Comparison of ENCODE assay signal across 1 cellular context in the genomic region with DNA sequence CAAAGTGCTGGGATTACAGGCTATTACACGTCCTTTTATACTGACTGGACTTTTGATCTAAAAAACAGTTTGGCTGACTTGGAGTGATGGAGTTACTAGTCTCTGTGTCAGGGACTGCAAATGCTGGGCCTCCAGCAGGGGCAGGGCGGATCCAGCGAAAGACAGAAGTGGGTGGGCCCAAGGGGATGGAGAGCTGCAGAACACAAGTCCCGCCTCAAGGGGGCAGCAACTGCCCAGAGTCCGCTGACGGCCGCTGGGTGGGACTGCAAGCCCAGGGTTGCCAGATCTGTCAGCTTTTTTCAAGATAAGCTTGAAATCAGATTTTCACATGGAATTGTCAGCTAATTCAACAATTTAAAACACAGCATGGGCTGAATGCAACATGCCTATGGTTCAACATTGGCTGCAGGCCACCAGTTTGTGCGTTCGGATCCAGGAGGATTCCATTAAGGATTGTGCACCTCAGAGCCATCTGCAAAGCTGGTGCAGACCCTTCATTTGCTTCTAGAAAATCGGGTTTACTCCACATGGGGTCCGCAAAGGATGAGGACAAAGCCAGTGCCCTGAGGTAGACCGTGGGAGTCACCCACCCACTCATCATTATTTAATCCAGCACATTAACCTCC.
A peak's percentile ranks its signal among the peaks of the same experiment; 100 is the strongest.
TF ChIP-seq lines count a peak whose summit lies in the region.

No MANE protein-coding gene starts in this region.

TF ChIP-seq in H1, 55 proteins besides CTCF, POLR2A, EP300 and RAD21:
- TF ChIP-seq, protein P1, sequence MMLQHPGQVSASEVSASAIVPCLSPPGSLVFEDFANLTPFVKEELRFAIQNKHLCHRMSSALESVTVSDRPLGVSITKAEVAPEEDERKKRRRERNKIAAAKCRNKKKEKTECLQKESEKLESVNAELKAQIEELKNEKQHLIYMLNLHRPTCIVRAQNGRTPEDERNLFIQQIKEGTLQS (IDR thresholded peaks at IDR 0.05; ENCODE audit: insufficient read depth, low read depth, low read length): no peak
- TF ChIP-seq, protein P2, sequence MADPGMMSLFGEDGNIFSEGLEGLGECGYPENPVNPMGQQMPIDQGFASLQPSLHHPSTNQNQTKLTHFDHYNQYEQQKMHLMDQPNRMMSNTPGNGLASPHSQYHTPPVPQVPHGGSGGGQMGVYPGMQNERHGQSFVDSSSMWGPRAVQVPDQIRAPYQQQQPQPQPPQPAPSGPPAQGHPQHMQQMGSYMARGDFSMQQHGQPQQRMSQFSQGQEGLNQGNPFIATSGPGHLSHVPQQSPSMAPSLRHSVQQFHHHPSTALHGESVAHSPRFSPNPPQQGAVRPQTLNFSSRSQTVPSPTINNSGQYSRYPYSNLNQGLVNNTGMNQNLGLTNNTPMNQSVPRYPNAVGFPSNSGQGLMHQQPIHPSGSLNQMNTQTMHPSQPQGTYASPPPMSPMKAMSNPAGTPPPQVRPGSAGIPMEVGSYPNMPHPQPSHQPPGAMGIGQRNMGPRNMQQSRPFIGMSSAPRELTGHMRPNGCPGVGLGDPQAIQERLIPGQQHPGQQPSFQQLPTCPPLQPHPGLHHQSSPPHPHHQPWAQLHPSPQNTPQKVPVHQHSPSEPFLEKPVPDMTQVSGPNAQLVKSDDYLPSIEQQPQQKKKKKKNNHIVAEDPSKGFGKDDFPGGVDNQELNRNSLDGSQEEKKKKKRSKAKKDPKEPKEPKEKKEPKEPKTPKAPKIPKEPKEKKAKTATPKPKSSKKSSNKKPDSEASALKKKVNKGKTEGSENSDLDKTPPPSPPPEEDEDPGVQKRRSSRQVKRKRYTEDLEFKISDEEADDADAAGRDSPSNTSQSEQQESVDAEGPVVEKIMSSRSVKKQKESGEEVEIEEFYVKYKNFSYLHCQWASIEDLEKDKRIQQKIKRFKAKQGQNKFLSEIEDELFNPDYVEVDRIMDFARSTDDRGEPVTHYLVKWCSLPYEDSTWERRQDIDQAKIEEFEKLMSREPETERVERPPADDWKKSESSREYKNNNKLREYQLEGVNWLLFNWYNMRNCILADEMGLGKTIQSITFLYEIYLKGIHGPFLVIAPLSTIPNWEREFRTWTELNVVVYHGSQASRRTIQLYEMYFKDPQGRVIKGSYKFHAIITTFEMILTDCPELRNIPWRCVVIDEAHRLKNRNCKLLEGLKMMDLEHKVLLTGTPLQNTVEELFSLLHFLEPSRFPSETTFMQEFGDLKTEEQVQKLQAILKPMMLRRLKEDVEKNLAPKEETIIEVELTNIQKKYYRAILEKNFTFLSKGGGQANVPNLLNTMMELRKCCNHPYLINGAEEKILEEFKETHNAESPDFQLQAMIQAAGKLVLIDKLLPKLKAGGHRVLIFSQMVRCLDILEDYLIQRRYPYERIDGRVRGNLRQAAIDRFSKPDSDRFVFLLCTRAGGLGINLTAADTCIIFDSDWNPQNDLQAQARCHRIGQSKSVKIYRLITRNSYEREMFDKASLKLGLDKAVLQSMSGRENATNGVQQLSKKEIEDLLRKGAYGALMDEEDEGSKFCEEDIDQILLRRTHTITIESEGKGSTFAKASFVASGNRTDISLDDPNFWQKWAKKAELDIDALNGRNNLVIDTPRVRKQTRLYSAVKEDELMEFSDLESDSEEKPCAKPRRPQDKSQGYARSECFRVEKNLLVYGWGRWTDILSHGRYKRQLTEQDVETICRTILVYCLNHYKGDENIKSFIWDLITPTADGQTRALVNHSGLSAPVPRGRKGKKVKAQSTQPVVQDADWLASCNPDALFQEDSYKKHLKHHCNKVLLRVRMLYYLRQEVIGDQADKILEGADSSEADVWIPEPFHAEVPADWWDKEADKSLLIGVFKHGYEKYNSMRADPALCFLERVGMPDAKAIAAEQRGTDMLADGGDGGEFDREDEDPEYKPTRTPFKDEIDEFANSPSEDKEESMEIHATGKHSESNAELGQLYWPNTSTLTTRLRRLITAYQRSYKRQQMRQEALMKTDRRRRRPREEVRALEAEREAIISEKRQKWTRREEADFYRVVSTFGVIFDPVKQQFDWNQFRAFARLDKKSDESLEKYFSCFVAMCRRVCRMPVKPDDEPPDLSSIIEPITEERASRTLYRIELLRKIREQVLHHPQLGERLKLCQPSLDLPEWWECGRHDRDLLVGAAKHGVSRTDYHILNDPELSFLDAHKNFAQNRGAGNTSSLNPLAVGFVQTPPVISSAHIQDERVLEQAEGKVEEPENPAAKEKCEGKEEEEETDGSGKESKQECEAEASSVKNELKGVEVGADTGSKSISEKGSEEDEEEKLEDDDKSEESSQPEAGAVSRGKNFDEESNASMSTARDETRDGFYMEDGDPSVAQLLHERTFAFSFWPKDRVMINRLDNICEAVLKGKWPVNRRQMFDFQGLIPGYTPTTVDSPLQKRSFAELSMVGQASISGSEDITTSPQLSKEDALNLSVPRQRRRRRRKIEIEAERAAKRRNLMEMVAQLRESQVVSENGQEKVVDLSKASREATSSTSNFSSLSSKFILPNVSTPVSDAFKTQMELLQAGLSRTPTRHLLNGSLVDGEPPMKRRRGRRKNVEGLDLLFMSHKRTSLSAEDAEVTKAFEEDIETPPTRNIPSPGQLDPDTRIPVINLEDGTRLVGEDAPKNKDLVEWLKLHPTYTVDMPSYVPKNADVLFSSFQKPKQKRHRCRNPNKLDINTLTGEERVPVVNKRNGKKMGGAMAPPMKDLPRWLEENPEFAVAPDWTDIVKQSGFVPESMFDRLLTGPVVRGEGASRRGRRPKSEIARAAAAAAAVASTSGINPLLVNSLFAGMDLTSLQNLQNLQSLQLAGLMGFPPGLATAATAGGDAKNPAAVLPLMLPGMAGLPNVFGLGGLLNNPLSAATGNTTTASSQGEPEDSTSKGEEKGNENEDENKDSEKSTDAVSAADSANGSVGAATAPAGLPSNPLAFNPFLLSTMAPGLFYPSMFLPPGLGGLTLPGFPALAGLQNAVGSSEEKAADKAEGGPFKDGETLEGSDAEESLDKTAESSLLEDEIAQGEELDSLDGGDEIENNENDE (IDR thresholded peaks at IDR 0.05; ENCODE audit: insufficient replicate concordance, low read length): no peak
- TF ChIP-seq BCL11A (IDR thresholded peaks at IDR 0.05; ENCODE audit: low read depth in 2 of 2, low read length in 2 of 2) (no peak), MAFK (IDR thresholded peaks at IDR 0.05; ENCODE audit: low read depth, low read length) (peak; percentile 18; the same call in 1 of the 2 replicates), JUND (IDR thresholded peaks at IDR 0.05; ENCODE audit: low read length) (no peak), TBP (IDR thresholded peaks at IDR 0.05; ENCODE audit: low read depth, low read length) (0 out of 2 replicates have a peak, but pooled peaks have one; percentile 23), USF2 (IDR thresholded peaks at IDR 0.05; ENCODE audit: low read length) (no peak), TAF1 (IDR thresholded peaks at IDR 0.05; ENCODE audit: low read depth, low read length) (0 out of 2 replicates have a peak, but pooled peaks have one; percentile 22), CEBPB (IDR thresholded peaks at IDR 0.05; ENCODE audit: low read depth, low read length) (peak; percentile 42; the same call in 1 of the 2 replicates), CBX8 (IDR thresholded peaks at IDR 0.05; ENCODE audit: borderline replicate concordance, low read depth, low read length) (no peak), CHD2 (IDR thresholded peaks at IDR 0.05; ENCODE audit: low read length) (0 out of 2 replicates have a peak, but pooled peaks have one; percentile 28), PHF8 (conservative IDR thresholded peaks at IDR 0.05; ENCODE audit: low read depth, low read length) (no peak), BACH1 (IDR thresholded peaks at IDR 0.05; ENCODE audit: low read length) (0 out of 2 replicates have a peak, but pooled peaks have one; percentile 28), SP1 (IDR thresholded peaks at IDR 0.05; ENCODE audit: low read depth, low read length) (peak; percentile 42; the same call in 1 of the 2 replicates), EZH2 (IDR thresholded peaks at IDR 0.05; ENCODE audit: low read depth, low read length, severe bottlenecking) (no peak), FOSL1 (IDR thresholded peaks at IDR 0.05; ENCODE audit: insufficient read depth, low read depth, low read length) (no peak), SP2 (IDR thresholded peaks at IDR 0.05; ENCODE audit: low read length) (no peak), YY1 (IDR thresholded peaks at IDR 0.05; ENCODE audit: low read depth, low read length) (peak; percentile 33; the same call in 1 of the 2 replicates), SIN3A (conservative IDR thresholded peaks at IDR 0.05 in 1 of 2, IDR thresholded peaks at IDR 0.05 in 1 of 2; ENCODE audit: low read depth in 1 of 2, low read length in 2 of 2) (peak; percentile 48 to 81; a peak in 2 of 4 replicates), CBX5 (IDR thresholded peaks at IDR 0.05; ENCODE audit: low read depth, low read length) (no peak)
